ENCODE assay signal across 8 cellular contexts in the genomic region with DNA sequence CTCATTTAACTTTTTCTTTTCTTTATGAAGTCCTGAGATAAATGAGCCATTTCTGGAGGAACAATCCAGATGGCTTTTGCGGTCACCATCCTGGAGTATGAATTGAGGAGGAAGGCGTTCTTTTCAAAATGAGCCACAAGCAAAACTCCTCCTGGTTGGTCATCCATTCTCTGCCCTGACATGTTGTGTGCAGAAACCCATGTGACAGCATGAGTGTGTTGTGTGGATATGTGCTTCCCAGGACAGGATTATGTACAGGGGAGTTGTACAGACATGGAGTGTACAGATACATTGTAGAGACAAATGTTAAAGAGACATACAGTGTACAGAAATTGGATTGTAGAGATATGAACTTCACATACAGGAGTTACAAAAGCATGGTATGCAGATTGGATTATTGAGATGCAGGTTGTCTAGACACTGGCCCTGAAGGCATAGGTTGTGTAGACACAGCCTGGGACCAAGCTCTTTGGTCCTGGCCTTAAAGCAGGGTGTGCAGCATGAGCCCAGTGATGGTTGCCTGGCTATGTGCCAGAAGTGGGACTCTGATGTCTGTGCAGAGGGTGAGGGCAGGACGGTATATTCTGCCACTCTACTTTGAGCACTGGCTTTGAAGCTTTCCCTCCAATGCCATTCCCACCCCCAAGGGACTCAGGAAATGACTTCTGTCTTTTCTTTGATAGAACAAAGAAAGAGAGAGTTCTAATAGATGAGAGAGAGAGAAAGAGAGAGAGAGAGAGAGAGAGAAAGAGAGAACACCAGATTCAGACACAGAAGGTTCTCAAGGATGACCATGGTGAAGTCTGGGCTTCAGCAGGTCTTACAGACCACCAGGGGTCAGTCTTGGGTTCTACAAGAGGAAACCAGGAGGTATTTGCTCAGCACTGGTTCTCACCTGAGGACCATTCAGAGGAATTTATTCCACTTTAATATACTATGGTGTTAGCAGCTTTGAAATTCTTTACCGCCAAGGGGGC.
A peak's percentile ranks its signal among the peaks of the same experiment; 100 is the strongest.
DNase-seq lines count a peak whose midpoint lies in the region; ATAC-seq and TF ChIP-seq lines count a peak whose summit lies in the region.

No MANE protein-coding gene starts in this region.

- no peaks in the 10 kb centered on the region for H3K9me3 ChIP-seq in ovary

- ATAC-seq in foreskin keratinocyte (peak; percentile 60), omental fat pad (ENCODE audit: low FRiP score) (peak; percentile 59)

- H3K4me1 ChIP-seq in foreskin keratinocyte (no peaks in the 10 kb centered on the region), ovary (ENCODE audit: insufficient read depth) (peaks cover 13% of the 10 kb centered on the region)

- H3K27ac ChIP-seq in foreskin keratinocyte (no peak overlapping the region), ovary (no peak overlapping the region)

- H3K4me3 ChIP-seq in ovary = no peak overlapping the region

- no peak overlapping the region for H3K27ac Mint-ChIP-seq in activated CD4-positive, alpha-beta memory T cell treated with anti-CD3 and anti-CD28 coated beads for 36 hours

- no peaks in the 10 kb centered on the region for H3K36me3 Mint-ChIP-seq in activated CD4-positive, alpha-beta memory T cell treated with anti-CD3 and anti-CD28 coated beads for 36 hours

- peaks cover 2% of the 10 kb centered on the region for H3K27me3 Mint-ChIP-seq in activated CD4-positive, alpha-beta memory T cell treated with anti-CD3 and anti-CD28 coated beads for 36 hours

- intact Hi-C loops in activated CD4-positive, alpha-beta memory T cell treated with anti-CD3 and anti-CD28 coated beads for 36 hours (cut with micrococcal nuclease) = loop anchor here (1.0 to 2.0 kb wide), 3 partner anchors 112 to 230 kb away; no protein-coding TSS in a partner anchor
- intact Hi-C loops in ovary (cut with DNase I) = loop anchor here (2.0 to 5.0 kb wide), 2 partner anchors 750 to 751 kb away; no protein-coding TSS in a partner anchor

- POLR2A ChIA-PET in activated CD4-positive, alpha-beta memory T cell treated with anti-CD3 and anti-CD28 coated beads for 36 hours (lab: Charles Lee) = interaction anchor here (0.7 kb wide), 1 partner anchor 18 kb away, joined by 3 read pairs; no protein-coding TSS in a partner anchor

- peak; percentile 48 for TF ChIP-seq CTCF in GM20000 (IDR thresholded peaks at IDR 0.05; ENCODE audit: extremely low read depth, missing control alignments)
- peak; percentile 81 for TF ChIP-seq CTCF in foreskin keratinocyte (conservative IDR thresholded peaks at IDR 0.05)
- TF ChIP-seq CTCF in omental fat pad (IDR thresholded peaks at IDR 0.05) = peak in 2 of 3 donors; percentile 24 to 26
- TF ChIP-seq CTCF in ovary (IDR thresholded peaks at IDR 0.05) = peak in 1 of 3 donors; percentile 42

- H3K4me1 Mint-ChIP-seq in activated CD4-positive, alpha-beta memory T cell treated with anti-CD3 and anti-CD28 coated beads for 36 hours (ENCODE audit: low read depth) = peaks cover 2% of the 10 kb centered on the region

- TF ChIP-seq POLR2A in ovary (IDR thresholded peaks at IDR 0.05) = no peak

- H3K27me3 ChIP-seq in foreskin keratinocyte (peaks cover 7% of the 10 kb centered on the region), ovary (no peaks in the 10 kb centered on the region)

- no peak for TF ChIP-seq EP300 in ovary (IDR thresholded peaks at IDR 0.05)

- H3K9me3 Mint-ChIP-seq in activated CD4-positive, alpha-beta memory T cell treated with anti-CD3 and anti-CD28 coated beads for 36 hours = no peaks in the 10 kb centered on the region

- CTCF ChIA-PET in activated CD4-positive, alpha-beta memory T cell treated with anti-CD3 and anti-CD28 coated beads for 36 hours (lab: Charles Lee) = interaction anchor here (0.7 to 6.2 kb wide), 28 partner anchors 8 to 978 kb away, joined by 3 to 52 read pairs (median 4); a partner anchor contains a TSS

- H3K4me3 Mint-ChIP-seq in activated CD4-positive, alpha-beta memory T cell treated with anti-CD3 and anti-CD28 coated beads for 36 hours = no peak overlapping the region

- WGBS in ovary, 3 donors = 90 to 95% (median 94%) methylated on average over 4 of the region's 4 CpGs

- no peaks in the 10 kb centered on the region for H3K36me3 ChIP-seq in ovary

- DNase-seq in DMS 273 (lab: John Stamatoyannopoulos, UW; ENCODE audit: unreplicated experiment) (peak; percentile 68), GM20000 (ENCODE audit: low spot score) (peak; percentile 45), NCI-H2081 treated with DMSO at 0.1 percent for 48 hours (lab: John Stamatoyannopoulos, UW) (peak; percentile 0), foreskin keratinocyte (peak; percentile 62 to 82), omental fat pad (ENCODE audit: low spot score) (no peak), mesenteric fat pad (ENCODE audit: low spot score) (no peak), ovary (no peak)
- peak; percentile 23 for DNase-seq in activated CD4-positive, alpha-beta memory T cell treated with anti-CD3 and anti-CD28 coated beads for 36 hours

Comparison
In these comparisons a context has a peak if more than half of its experiments do, and no peak if none do; other contexts are left out.
1. DNase-seq: peak in DMS 273 (single experiment), GM20000 (single experiment), NCI-H2081 treated with DMSO at 0.1 percent for 48 hours (single experiment), activated CD4-positive, alpha-beta memory T cell treated with anti-CD3 and anti-CD28 coated beads for 36 hours (single experiment) and foreskin keratinocyte (2 of 2); none in omental fat pad (single experiment), mesenteric fat pad (single experiment) and ovary (0 of 5).